In the genomic region with DNA sequence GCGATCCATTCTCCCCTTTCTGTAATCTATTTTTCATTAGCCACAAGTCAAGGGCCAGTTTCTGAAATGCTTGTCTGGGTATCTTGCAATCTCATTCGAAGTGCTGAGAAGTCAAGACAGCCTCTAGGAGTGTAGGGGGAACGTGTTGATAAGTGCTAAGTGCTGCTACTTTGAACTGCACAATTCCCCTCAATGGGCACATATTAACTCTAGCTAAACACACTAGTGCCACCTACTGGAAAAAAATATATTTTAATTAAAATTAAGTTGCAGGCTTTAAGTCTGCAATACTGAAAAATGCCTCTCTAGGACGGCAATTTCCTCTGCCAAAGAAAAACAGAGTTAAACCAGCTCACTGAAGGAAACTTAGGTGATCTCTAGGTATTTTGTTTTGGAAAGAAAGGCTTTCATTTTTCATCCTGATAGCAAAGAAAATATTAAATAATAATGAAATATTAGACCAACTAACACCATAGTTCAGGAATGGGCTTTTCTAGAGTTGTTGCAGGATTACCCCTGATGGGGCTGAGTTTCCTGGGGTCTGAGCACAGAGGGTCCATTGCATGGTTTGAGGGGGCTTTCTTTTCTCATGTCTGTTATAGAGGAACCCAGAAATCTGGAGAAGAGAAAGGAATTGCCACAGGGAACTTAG, we compare ENCODE assay signal across 1 cellular context.
TF ChIP-seq lines count a peak whose summit lies in the region.

No MANE protein-coding gene starts in this region.

TF ChIP-seq in HepG2, 621 proteins besides CTCF, POLR2A, EP300 and RAD21 (continued from another document):
- TF ChIP-seq, protein P1, sequence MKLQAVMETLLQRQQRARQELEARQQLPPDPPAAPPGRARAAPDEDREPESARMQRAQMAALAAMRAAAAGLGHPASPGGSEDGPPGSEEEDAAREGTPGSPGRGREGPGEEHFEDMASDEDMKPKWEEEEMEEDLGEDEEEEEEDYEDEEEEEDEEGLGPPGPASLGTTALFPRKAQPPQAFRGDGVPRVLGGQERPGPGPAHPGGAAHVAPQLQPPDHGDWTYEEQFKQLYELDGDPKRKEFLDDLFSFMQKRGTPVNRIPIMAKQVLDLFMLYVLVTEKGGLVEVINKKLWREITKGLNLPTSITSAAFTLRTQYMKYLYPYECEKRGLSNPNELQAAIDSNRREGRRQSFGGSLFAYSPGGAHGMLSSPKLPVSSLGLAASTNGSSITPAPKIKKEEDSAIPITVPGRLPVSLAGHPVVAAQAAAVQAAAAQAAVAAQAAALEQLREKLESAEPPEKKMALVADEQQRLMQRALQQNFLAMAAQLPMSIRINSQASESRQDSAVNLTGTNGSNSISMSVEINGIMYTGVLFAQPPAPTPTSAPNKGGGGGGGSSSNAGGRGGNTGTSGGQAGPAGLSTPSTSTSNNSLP (IDR thresholded peaks at IDR 0.05; ENCODE audit: low read depth, low read length), result peak; percentile 70; the same call in 1 of the 2 replicates
- no peak for TF ChIP-seq SP5 (CRISPR knock-in tag; IDR thresholded peaks at IDR 0.05; ENCODE audit: borderline replicate concordance, low read depth)
- peak; percentile 74 for TF ChIP-seq STAG1 (CRISPR knock-in tag; IDR thresholded peaks at IDR 0.05)
- 0 out of 2 replicates have a peak, but pooled peaks have one; percentile 17 for TF ChIP-seq HNF4A (CRISPR knock-in tag; IDR thresholded peaks at IDR 0.05)
TF ChIP-seq in HepG2: peak in this region for 7.
